21 cellular contexts compared by ENCODE assay signal in genomic region chr3:97278506-97278905, GRCh38.
DNase-seq lines count a peak whose midpoint lies in the region; ATAC-seq and TF ChIP-seq lines count a peak whose summit lies in the region.
"Had no signal": no experiment of that assay in that cellular context is flagged by ENCODE, and none has a peak within 500 bp of the region (broad histone marks: within the 10 kb centered on the region; RNA-seq: fewer than 3 reads in every experiment).

No MANE protein-coding gene starts in this region.

- H4K8ac ChIP-seq in trophoblast cell (ENCODE audit: low read depth, low read length): no peak overlapping the region

- H2AFZ ChIP-seq in SU-DHL-6 (ENCODE audit: low read depth, low read length, severe bottlenecking) (peak overlapping the region; percentile 54), trophoblast cell (ENCODE audit: insufficient read depth, low read length, poor library complexity) (no peak overlapping the region)
- H2AFZ ChIP-seq: parathyroid adenoma had no signal

- H3K9me3 ChIP-seq in SU-DHL-6 (ENCODE audit: insufficient read depth, low read length): no peaks in the 10 kb centered on the region
- no peaks in the 10 kb centered on the region for H3K9me3 ChIP-seq in trophoblast cell (ENCODE audit: insufficient read depth, low read depth, low read length)
- H3K9me3 ChIP-seq: HAP-1, heart left ventricle had no signal

- peak; percentile 46 for DNase-seq in NCI-H748 (lab: John Stamatoyannopoulos, UW; ENCODE audit: unreplicated experiment)
- DNase-seq in NCI-H748 treated with DMSO at 0.1 percent for 48 hours (lab: John Stamatoyannopoulos, UW): no peak
- peak; percentile 7 for DNase-seq in NAMALWA (ENCODE audit: low spot score)
- no peak for DNase-seq in trophoblast cell
- no peak for DNase-seq in cortex of kidney (lab: John Stamatoyannopoulos, UW)
- DNase-seq in AG08396 (ENCODE audit: low spot score): no peak
- DNase-seq: activated naive CD4-positive, alpha-beta T cell treated with Interleukin-2 at 50 U/mL for 16 hours; activated T-cell treated with anti-CD3 and anti-CD28 coated beads for 4 hours; anterior cingulate cortex; effector memory CD8-positive, alpha-beta T cell; heart left ventricle; naive B cell; NCI-H1694; stimulated activated CD4-positive, alpha-beta T cell treated with anti-CD3 and anti-CD28 coated beads, Interleukin-2, amount 100 ng/mL, for 24 hours; stimulated activated naive CD8-positive, alpha-beta T cell treated with anti-CD3 and anti-CD28 coated beads, Interleukin-15, amount 100 ng/mL, for 72 hours had no signal

- no peak overlapping the region for H3K4me2 ChIP-seq in SU-DHL-6 (ENCODE audit: low read depth, low read length, poor library complexity, severe bottlenecking)
- H3K4me2 ChIP-seq in trophoblast cell (ENCODE audit: low read length): no peak overlapping the region
- H3K4me2 ChIP-seq: KMS-11 had no signal

- H3K9ac ChIP-seq in SU-DHL-6 (ENCODE audit: low read length) (no peak overlapping the region), trophoblast cell (ENCODE audit: low read length) (peak overlapping the region; percentile 11)
- H3K9ac ChIP-seq: KMS-11, parathyroid adenoma had no signal

- no peaks in the 10 kb centered on the region for H3K4me1 ChIP-seq in trophoblast cell (ENCODE audit: control insufficient read depth in 1 of 2, insufficient read depth in 2 of 2, low read length in 2 of 2)
- H3K4me1 ChIP-seq: HAP-1, heart left ventricle, parathyroid adenoma had no signal

- no peak overlapping the region for H2BK120ac ChIP-seq in trophoblast cell (ENCODE audit: insufficient read depth, low read length, poor library complexity)

- no peak overlapping the region for H3K4me3 ChIP-seq in SU-DHL-6 (ENCODE audit: insufficient read depth, low read length, poor library complexity, severe bottlenecking)
- H3K4me3 ChIP-seq in trophoblast cell (ENCODE audit: low read depth, low read length): no peak overlapping the region
- H3K4me3 ChIP-seq: HAP-1, heart left ventricle, lung had no signal

- no peak for TF ChIP-seq CTCF in SU-DHL-6 (IDR thresholded peaks at IDR 0.05; ENCODE audit: insufficient read depth, low read length, poor library complexity, severe bottlenecking)

- H3K23ac ChIP-seq in trophoblast cell (ENCODE audit: low read length): no peak overlapping the region

- no peak overlapping the region for H3K14ac ChIP-seq in trophoblast cell (ENCODE audit: low read length)

- H3F3A ChIP-seq in SU-DHL-6 (ENCODE audit: insufficient read depth): no peaks in the 10 kb centered on the region

- no peak overlapping the region for H3K18ac ChIP-seq in trophoblast cell (ENCODE audit: low read length)

- no peak overlapping the region for H3K4ac ChIP-seq in trophoblast cell (ENCODE audit: low read depth, low read length)

- H2BK5ac ChIP-seq in trophoblast cell (ENCODE audit: low read depth, low read length, poor library complexity): no peak overlapping the region

- no peaks in the 10 kb centered on the region for H3K79me2 ChIP-seq in SU-DHL-6 (ENCODE audit: insufficient read depth, low read length)
- H3K79me2 ChIP-seq in trophoblast cell (ENCODE audit: control insufficient read depth, insufficient read depth, low read length, poor library complexity): no peaks in the 10 kb centered on the region
- H3K79me2 ChIP-seq: parathyroid adenoma had no signal

- no peak overlapping the region for H2AK5ac ChIP-seq in trophoblast cell (ENCODE audit: low read length)

- WGBS in trophoblast cell (ENCODE audit: extremely low coverage, insufficient coverage, insufficient read length): no CpG with 5 or more reads among the region's 1 CpG

- no peaks in the 10 kb centered on the region for H3K9me2 ChIP-seq in SU-DHL-6 (replicated peaks; ENCODE audit: insufficient read depth, low read length)

- no peaks in the 10 kb centered on the region for H3K79me1 ChIP-seq in trophoblast cell (ENCODE audit: low read length)

- no peak overlapping the region for H4K91ac ChIP-seq in trophoblast cell (ENCODE audit: low read depth, low read length)

- ATAC-seq in HG03520 (IDR thresholded peaks at IDR 0.05; ENCODE audit: unreplicated experiment): no peak
- ATAC-seq: effector memory CD8-positive, alpha-beta T cell; heart left ventricle; stimulated activated naive CD8-positive, alpha-beta T cell treated with anti-CD3 and anti-CD28 coated beads, Interleukin-15, amount 100 ng/mL, for 72 hours had no signal

- H4K20me1 ChIP-seq in SU-DHL-6 (ENCODE audit: low read depth, low read length): no peaks in the 10 kb centered on the region

- H3K36me3 ChIP-seq in SU-DHL-6 (ENCODE audit: low read length) (no peaks in the 10 kb centered on the region), trophoblast cell (ENCODE audit: control insufficient read depth in 1 of 2, insufficient read depth in 2 of 2, low read length in 2 of 2) (no peaks in the 10 kb centered on the region)
- H3K36me3 ChIP-seq: HAP-1, heart left ventricle had no signal

- H2BK12ac ChIP-seq in trophoblast cell (ENCODE audit: low read length): no peak overlapping the region

- no peak overlapping the region for H4K12ac ChIP-seq in trophoblast cell (ENCODE audit: low read depth, low read length)

- H3K27me3 ChIP-seq in SU-DHL-6 (ENCODE audit: low read length) (no peaks in the 10 kb centered on the region), trophoblast cell (ENCODE audit: insufficient read depth, low read length) (no peaks in the 10 kb centered on the region)
- H3K27me3 ChIP-seq: heart left ventricle had no signal

- H3K27ac ChIP-seq in SU-DHL-6 (ENCODE audit: low read depth, low read length) (no peak overlapping the region), trophoblast cell (ENCODE audit: low read depth, low read length) (no peak overlapping the region)
- H3K27ac ChIP-seq: heart left ventricle, KMS-11, parathyroid adenoma had no signal

Comparison
In these comparisons a context has a peak if more than half of its experiments do, and no peak if none do; other contexts are left out.
1. DNase-seq: peak in NCI-H748 (single experiment) and NAMALWA (single experiment); none in NCI-H748 treated with DMSO at 0.1 percent for 48 hours (single experiment), trophoblast cell (0 of 2), cortex of kidney (single experiment) and AG08396 (single experiment).